Comparison of ENCODE assay signal across 1 cellular context in genomic region chr11:36289226-36289852, GRCh38.
TF ChIP-seq lines count a peak whose summit lies in the region.

Gene COMMD9, minus strand, starts transcription at chr11:36289424. Its CDS starts 12 bp downstream, at chr11:36289412.

TF ChIP-seq in WTC11, 78 proteins besides CTCF, POLR2A, EP300 and RAD21 (continued from another document and continues in another):
- TF ChIP-seq STAT6 (CRISPR knock-in tag; conservative IDR thresholded peaks at IDR 0.05; ENCODE audit: low read depth) = no peak
- TF ChIP-seq ZNF121 (CRISPR knock-in tag; IDR thresholded peaks at IDR 0.05) = no peak
- no peak for TF ChIP-seq TEAD4 (CRISPR knock-in tag; IDR thresholded peaks at IDR 0.05)
- no peak for TF ChIP-seq AR (CRISPR knock-in tag; IDR thresholded peaks at IDR 0.05)
- peak; percentile 38; the same call in 1 of the 2 replicates for TF ChIP-seq FOXP4 (CRISPR knock-in tag; IDR thresholded peaks at IDR 0.05)
- TF ChIP-seq ZBTB43 (CRISPR knock-in tag; IDR thresholded peaks at IDR 0.05) = no peak
- TF ChIP-seq, protein P1, sequence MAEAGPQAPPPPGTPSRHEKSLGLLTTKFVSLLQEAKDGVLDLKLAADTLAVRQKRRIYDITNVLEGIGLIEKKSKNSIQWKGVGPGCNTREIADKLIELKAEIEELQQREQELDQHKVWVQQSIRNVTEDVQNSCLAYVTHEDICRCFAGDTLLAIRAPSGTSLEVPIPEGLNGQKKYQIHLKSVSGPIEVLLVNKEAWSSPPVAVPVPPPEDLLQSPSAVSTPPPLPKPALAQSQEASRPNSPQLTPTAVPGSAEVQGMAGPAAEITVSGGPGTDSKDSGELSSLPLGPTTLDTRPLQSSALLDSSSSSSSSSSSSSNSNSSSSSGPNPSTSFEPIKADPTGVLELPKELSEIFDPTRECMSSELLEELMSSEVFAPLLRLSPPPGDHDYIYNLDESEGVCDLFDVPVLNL (CRISPR knock-in tag; IDR thresholded peaks at IDR 0.05; ENCODE audit: borderline replicate concordance, low read depth) = no peak
- TF ChIP-seq SMAD4 (CRISPR knock-in tag; IDR thresholded peaks at IDR 0.05) = no peak
- no peak for TF ChIP-seq PRDM15 (CRISPR knock-in tag; IDR thresholded peaks at IDR 0.05)
- TF ChIP-seq ZNF317 (CRISPR knock-in tag; IDR thresholded peaks at IDR 0.05; ENCODE audit: borderline replicate concordance, low read depth) = no peak
- TF ChIP-seq, protein P2, sequence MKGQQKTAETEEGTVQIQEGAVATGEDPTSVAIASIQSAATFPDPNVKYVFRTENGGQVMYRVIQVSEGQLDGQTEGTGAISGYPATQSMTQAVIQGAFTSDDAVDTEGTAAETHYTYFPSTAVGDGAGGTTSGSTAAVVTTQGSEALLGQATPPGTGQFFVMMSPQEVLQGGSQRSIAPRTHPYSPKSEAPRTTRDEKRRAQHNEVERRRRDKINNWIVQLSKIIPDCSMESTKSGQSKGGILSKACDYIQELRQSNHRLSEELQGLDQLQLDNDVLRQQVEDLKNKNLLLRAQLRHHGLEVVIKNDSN (CRISPR knock-in tag; IDR thresholded peaks at IDR 0.05) = peak; percentile 100
- TF ChIP-seq EMX1 (CRISPR knock-in tag; IDR thresholded peaks at IDR 0.05) = no peak
- no peak for TF ChIP-seq PRRX2 (CRISPR knock-in tag; IDR thresholded peaks at IDR 0.05)
- TF ChIP-seq MAX (CRISPR knock-in tag; IDR thresholded peaks at IDR 0.05) = peak; percentile 76; the same call in 1 of the 2 replicates
- no peak for TF ChIP-seq JAZF1 (CRISPR knock-in tag; IDR thresholded peaks at IDR 0.05)
- TF ChIP-seq, protein P3, sequence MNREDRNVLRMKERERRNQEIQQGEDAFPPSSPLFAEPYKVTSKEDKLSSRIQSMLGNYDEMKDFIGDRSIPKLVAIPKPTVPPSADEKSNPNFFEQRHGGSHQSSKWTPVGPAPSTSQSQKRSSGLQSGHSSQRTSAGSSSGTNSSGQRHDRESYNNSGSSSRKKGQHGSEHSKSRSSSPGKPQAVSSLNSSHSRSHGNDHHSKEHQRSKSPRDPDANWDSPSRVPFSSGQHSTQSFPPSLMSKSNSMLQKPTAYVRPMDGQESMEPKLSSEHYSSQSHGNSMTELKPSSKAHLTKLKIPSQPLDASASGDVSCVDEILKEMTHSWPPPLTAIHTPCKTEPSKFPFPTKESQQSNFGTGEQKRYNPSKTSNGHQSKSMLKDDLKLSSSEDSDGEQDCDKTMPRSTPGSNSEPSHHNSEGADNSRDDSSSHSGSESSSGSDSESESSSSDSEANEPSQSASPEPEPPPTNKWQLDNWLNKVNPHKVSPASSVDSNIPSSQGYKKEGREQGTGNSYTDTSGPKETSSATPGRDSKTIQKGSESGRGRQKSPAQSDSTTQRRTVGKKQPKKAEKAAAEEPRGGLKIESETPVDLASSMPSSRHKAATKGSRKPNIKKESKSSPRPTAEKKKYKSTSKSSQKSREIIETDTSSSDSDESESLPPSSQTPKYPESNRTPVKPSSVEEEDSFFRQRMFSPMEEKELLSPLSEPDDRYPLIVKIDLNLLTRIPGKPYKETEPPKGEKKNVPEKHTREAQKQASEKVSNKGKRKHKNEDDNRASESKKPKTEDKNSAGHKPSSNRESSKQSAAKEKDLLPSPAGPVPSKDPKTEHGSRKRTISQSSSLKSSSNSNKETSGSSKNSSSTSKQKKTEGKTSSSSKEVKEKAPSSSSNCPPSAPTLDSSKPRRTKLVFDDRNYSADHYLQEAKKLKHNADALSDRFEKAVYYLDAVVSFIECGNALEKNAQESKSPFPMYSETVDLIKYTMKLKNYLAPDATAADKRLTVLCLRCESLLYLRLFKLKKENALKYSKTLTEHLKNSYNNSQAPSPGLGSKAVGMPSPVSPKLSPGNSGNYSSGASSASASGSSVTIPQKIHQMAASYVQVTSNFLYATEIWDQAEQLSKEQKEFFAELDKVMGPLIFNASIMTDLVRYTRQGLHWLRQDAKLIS (CRISPR knock-in tag; IDR thresholded peaks at IDR 0.05; ENCODE audit: borderline replicate concordance) = no peak
- TF ChIP-seq, protein P4, sequence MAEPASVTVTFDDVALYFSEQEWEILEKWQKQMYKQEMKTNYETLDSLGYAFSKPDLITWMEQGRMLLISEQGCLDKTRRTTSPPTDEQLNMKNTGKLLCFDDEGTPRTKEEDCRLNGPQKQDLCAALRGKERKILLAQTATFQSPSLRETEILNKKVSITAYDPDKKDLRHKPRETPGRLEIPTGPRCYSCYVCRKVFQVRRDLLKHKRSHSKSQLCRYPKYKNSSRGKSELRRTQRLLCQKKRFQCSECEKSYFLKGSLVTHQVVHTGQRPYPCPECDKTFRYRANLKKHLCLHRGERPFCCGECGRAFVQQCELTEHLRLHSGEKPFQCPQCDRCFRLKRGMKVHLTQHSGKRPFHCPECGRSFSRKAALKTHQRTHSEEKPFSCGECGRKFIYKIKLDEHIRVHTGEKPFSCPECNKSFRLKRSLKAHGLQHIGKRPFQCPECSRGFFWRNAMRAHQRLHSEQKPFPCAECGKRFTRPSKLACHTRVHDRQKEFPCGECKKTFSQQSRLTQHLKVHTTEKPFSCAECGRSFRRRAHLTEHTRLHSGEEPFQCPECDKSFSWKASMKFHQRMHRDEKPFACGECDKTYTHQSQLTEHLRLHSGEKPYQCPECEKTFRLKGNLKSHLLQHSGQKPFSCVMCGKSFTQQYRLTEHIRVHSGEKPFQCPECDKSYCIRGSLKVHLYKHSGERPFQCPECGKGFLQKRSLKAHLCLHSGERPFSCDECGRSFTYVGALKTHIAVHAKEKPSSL (CRISPR knock-in tag; conservative IDR thresholded peaks at IDR 0.05) = no peak
- TF ChIP-seq NFATC4 (CRISPR knock-in tag; IDR thresholded peaks at IDR 0.05) = no peak
- no peak for TF ChIP-seq NR3C1 (CRISPR knock-in tag; conservative IDR thresholded peaks at IDR 0.05; ENCODE audit: low read depth)
- no peak for TF ChIP-seq ATF6 (CRISPR knock-in tag; IDR thresholded peaks at IDR 0.05)
- TF ChIP-seq ETV6 (CRISPR knock-in tag; IDR thresholded peaks at IDR 0.05) = peak; percentile 57; the same call in 1 of the 2 replicates
- peak; percentile 41; the same call in 1 of the 2 replicates for TF ChIP-seq SP1 (CRISPR knock-in tag; conservative IDR thresholded peaks at IDR 0.05)
- TF ChIP-seq ELF4 (CRISPR knock-in tag; IDR thresholded peaks at IDR 0.05; ENCODE audit: low read depth) = no peak
- TF ChIP-seq TEAD1 (CRISPR knock-in tag; IDR thresholded peaks at IDR 0.05) = no peak
- no peak for TF ChIP-seq IRF1 (CRISPR knock-in tag; IDR thresholded peaks at IDR 0.05)
